ENCODE assay signal across 8 cellular contexts in the genomic region with DNA sequence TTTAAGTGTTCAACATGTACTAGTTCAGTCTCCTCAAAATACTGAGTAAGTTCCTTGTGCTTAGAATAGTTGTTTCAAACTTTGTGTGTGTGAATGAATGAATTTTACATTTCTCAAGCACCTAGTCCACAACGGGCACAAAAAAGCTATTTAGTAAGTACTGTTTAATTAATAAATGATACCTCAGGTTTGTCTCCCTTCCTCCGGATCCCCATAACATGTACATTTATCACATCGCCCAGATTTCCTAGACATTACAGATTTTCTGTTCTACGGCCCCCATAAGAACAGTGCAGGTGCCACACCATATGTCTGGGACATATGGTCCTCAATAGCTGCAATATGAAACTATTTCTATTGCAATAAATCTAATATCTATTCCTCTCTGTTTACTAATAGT. TPM values are rescaled to one million over a fixed set of nuclear protein-coding genes. Genes with fewer than 3 reads are reported as not detected.
DNase-seq lines count a peak whose midpoint lies in the region; ATAC-seq, FAIRE-seq and TF ChIP-seq lines count a peak whose summit lies in the region.

No MANE protein-coding gene starts in this region.

- H3K4me3 ChIP-seq in GM12865 (ENCODE audit: low read depth, low read length): peak overlapping the region; percentile 95
- peak overlapping the region; percentile 71 for H3K4me3 ChIP-seq in effector memory CD4-positive, alpha-beta T cell (ENCODE audit: insufficient read depth, low read depth, low read length, poor library complexity, severe bottlenecking)
- peak overlapping the region; percentile 62 to 82 (median 72) for H3K4me3 ChIP-seq in pancreas

- intact Hi-C loops in pancreas (cut with DNase I): loop anchor here in 2 of 3 donors (5.0 to 10.0 kb wide), 3 partner anchors 64 to 322 kb away; no protein-coding TSS in a partner anchor

- H3K27me3 ChIP-seq in effector memory CD4-positive, alpha-beta T cell (replicated peaks; ENCODE audit: control insufficient read depth, insufficient read depth, low read length, poor library complexity, severe bottlenecking): no peaks in the 10 kb centered on the region
- no peaks in the 10 kb centered on the region for H3K27me3 ChIP-seq in pancreas

- ATAC-seq in pancreas: no peak

- no peak for TF ChIP-seq CTCF in GM12865 (IDR thresholded peaks at IDR 0.05; ENCODE audit: insufficient read depth, low read depth, low read length, missing control alignments)
- TF ChIP-seq CTCF in pancreas (IDR thresholded peaks at IDR 0.05): no peak

- H3K27ac ChIP-seq in effector memory CD4-positive, alpha-beta T cell (ENCODE audit: insufficient read depth, low read length, poor library complexity, severe bottlenecking): peak overlapping the region; percentile 84
- peak overlapping the region; percentile 60 to 83 (median 76) for H3K27ac ChIP-seq in pancreas

- no peak for DNase-seq in GM12865 (ENCODE audit: low read depth)
- DNase-seq in NCI-H1694 treated with DMSO at 0.1 percent for 48 hours (lab: John Stamatoyannopoulos, UW): peak; percentile 59
- DNase-seq in effector memory CD4-positive, alpha-beta T cell: no peak
- DNase-seq in pancreas: no peak
- DNase-seq in NCI-H2081 treated with DMSO at 0.1 percent for 48 hours (lab: John Stamatoyannopoulos, UW): no peak
- no peak for DNase-seq in NOMO-1 (lab: John Stamatoyannopoulos, UW; ENCODE audit: unreplicated experiment in 2 of 2)
- DNase-seq in NCI-H2029 (lab: John Stamatoyannopoulos, UW): no peak
- no peak for DNase-seq in activated CD4-positive, alpha-beta T cell treated with anti-CD3 and anti-CD28 coated beads for 1 hour

- H3K4me1 ChIP-seq in effector memory CD4-positive, alpha-beta T cell (ENCODE audit: control insufficient read depth, insufficient read depth, low read length, poor library complexity, severe bottlenecking): peaks cover 7% of the 10 kb centered on the region
- H3K4me1 ChIP-seq in pancreas: peaks cover 0 to 6% (median 0%) of the 10 kb centered on the region in 3 donors

- 15 to 19% methylated on average over 4 of the region's 4 CpGs for WGBS in pancreas, 2 donors

- no peaks in the 10 kb centered on the region for H3K36me3 ChIP-seq in effector memory CD4-positive, alpha-beta T cell (ENCODE audit: control insufficient read depth, insufficient read depth, low read length)
- no peaks in the 10 kb centered on the region for H3K36me3 ChIP-seq in pancreas

- FAIRE-seq in pancreas (lab: Jason Lieb, UNC): no peak

- no peaks in the 10 kb centered on the region for H3K9me3 ChIP-seq in effector memory CD4-positive, alpha-beta T cell (ENCODE audit: control insufficient read depth, low read length)
- no peaks in the 10 kb centered on the region for H3K9me3 ChIP-seq in pancreas

RNA-seq across cellular contexts. Expression of gene TTF2, which starts 1.3 kb away (rescaled TPM):
- total RNA-seq in pancreas: 10 to 100 TPM in 1 of 6 donors, 1 to 10 TPM in 5; 3.5 to 16.5 (median 5.5) TPM
- 1 to 10 TPM; 2.0 to 3.1 TPM for polyA plus RNA-seq in pancreas

RNA-seq across cellular contexts. Expression of gene CD101, which starts 57.2 kb away (rescaled TPM):
- 1 to 10 TPM in 4 of 6 donors, under 1 TPM in 2; 0.51 to 2.0 (median 1.2) TPM for total RNA-seq in pancreas
- polyA plus RNA-seq in pancreas: 1 to 10 TPM; 1.5 to 3.4 TPM
